ENCODE assay signal across 8 cellular contexts in the genomic region with DNA sequence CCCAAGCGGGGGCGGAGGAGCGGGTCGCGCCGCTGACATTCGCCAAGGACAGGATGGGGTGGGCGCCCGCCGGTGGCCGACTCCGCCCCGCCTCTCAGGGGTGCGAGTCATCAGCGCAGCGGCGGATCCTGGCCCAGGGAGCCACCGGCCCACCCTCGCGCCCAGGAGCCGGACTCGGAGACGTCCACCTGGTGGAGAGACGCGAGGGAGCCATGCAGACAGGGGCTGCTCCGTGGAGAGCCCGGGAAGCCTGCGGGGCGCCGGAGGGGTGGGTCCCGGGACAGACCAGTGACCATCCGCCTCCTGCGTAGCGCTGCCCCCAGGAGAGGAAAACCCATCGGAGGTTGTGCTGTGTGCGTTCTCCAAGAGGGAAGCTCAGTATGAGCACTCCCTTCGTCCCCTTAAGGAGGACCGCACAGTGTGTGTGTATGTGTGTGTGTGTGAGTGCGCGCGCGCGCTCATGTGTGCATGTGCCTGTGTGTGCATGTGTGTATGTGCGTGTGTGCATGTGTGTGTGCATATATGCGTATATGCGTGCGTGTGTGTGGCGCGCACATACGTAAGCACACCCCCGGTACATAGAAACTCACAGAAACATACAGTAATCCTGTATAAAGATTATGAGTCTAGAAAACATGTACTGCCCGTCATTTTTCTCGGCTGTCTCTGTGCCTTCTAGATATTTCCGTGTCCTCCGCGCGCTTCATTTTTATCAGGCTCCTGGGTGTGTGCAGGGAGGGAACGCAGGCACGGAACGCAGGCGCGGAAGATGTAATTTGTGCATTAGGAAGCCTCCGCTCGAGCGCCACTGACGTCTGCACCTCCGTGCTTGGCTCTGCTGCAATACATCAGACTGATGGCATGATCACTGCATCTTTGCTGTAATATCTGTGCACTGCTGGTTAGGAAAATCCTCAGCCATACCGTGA.
DNase-seq lines count a peak whose midpoint lies in the region; ATAC-seq and TF ChIP-seq lines count a peak whose summit lies in the region.

No MANE protein-coding gene starts in this region.

- TF ChIP-seq CTCF in psoas muscle (IDR thresholded peaks at IDR 0.05): no peak

- 1 to 2% (median 2%) methylated on average over 58 to 68 of the region's 68 CpGs for WGBS in psoas muscle, 3 donors

- H3K9me3 ChIP-seq in psoas muscle: no peaks in the 10 kb centered on the region

- H3K4me3 ChIP-seq in psoas muscle: peak overlapping the region; percentile 38

- intact Hi-C loops in left cardiac atrium (cut with DNase I) (loop anchor here in 1 of 2 donors (5.0 kb wide), 1 partner anchor 121 kb away; no protein-coding TSS in a partner anchor), psoas muscle (cut with DNase I) (no loop called here), posterior vena cava (cut with DNase I) (no loop called here)

- peaks cover 0 to 62% (median 24%) of the 10 kb centered on the region in 3 donors for H3K27me3 ChIP-seq in psoas muscle (ENCODE audit: insufficient read depth in 3 of 3, low read length in 2 of 3)

- H3K36me3 ChIP-seq in psoas muscle (ENCODE audit: insufficient read depth in 1 of 2, low read depth in 1 of 2): no peaks in the 10 kb centered on the region

- no peak overlapping the region for H3K27ac ChIP-seq in psoas muscle

- peak; percentile 26; the same call in 1 of the 3 replicates for ATAC-seq in SK-N-SH treated with all-trans-retinoic acid at 6 μM for 48 hours
- ATAC-seq in left cardiac atrium: peak in 1 of 2 donors; percentile 52
- no peak for ATAC-seq in psoas muscle
- ATAC-seq in HG03159 (IDR thresholded peaks at IDR 0.05; ENCODE audit: unreplicated experiment): no peak

- DNase-seq in ELR (ENCODE audit: low read depth) (peak; percentile 69), left cardiac atrium (peak; percentile 54), psoas muscle (no peak), posterior vena cava (ENCODE audit: low spot score) (no peak), mesenteric fat pad (ENCODE audit: low spot score) (no peak), NCI-H774 (lab: John Stamatoyannopoulos, UW) (no peak)

- H3K4me1 ChIP-seq in psoas muscle: no peaks in the 10 kb centered on the region

TF ChIP-seq in SK-N-SH treated with all-trans-retinoic acid at 6 μM for 48 hours, 23 proteins besides CTCF, POLR2A, EP300 and RAD21:
- TF ChIP-seq CSDC2 (CRISPR knock-in tag; IDR thresholded peaks at IDR 0.05) (no peak), ZNF70 (CRISPR knock-in tag; IDR thresholded peaks at IDR 0.05) (no peak), TSHZ2 (CRISPR knock-in tag; IDR thresholded peaks at IDR 0.05) (0 out of 2 replicates have a peak, but pooled peaks have one; percentile 16), GLIS3 (CRISPR knock-in tag; IDR thresholded peaks at IDR 0.05) (no peak)
TF ChIP-seq in SK-N-SH treated with all-trans-retinoic acid at 6 μM for 48 hours: peak in this region for 1.

Comparison
In these comparisons a context has a peak if more than half of its experiments do, and no peak if none do; other contexts are left out.
1. DNase-seq: peak in ELR (single experiment) and left cardiac atrium (single experiment); none in psoas muscle (0 of 2), posterior vena cava (single experiment), mesenteric fat pad (single experiment) and NCI-H774 (single experiment).